ENCODE assay signal across 18 cellular contexts in the genomic region with DNA sequence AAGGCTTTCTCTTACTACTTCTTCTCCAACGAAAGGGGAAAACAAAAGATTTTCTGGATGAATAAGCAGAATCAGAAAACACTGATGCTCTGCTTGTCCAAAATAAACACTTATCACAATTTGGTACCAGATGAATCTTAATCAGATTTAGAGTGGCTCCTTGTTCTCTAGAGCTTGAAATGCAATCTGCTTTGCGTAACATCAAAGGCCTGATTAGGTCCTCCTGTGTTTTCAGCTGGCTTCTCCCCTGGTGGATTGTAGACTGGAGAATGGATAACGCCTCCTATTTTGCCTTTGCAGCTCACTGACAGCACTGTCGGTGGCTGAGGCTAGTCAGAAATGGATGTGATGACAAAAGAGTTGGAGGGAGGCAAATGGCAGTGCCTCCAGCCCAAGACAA.
DNase-seq lines count a peak whose midpoint lies in the region; ATAC-seq lines count a peak whose summit lies in the region.
"Had no signal": no experiment of that assay in that cellular context is flagged by ENCODE, and none has a peak within 500 bp of the region (broad histone marks: within the 10 kb centered on the region; RNA-seq: fewer than 3 reads in every experiment).

No MANE protein-coding gene starts in this region.

- H3K27ac ChIP-seq in caudate nucleus (ENCODE audit: low read depth, low read length) (peak overlapping the region; percentile 32), temporal lobe (ENCODE audit: low read depth, low read length) (peak overlapping the region; percentile 76)
- H3K27ac ChIP-seq: A549, HL-60, SK-N-MC had no signal

- DNase-seq in NCI-H2196 (lab: John Stamatoyannopoulos, UW; ENCODE audit: unreplicated experiment) (peak; percentile 4), NCI-H2196 treated with DMSO at 0.1 percent for 48 hours (lab: John Stamatoyannopoulos, UW; ENCODE audit: unreplicated experiment) (no peak), NCI-H510A treated with DMSO at 0.1 percent for 48 hours (lab: John Stamatoyannopoulos, UW) (peak; percentile 50), caudate nucleus (lab: John Stamatoyannopoulos, UW) (no peak), iPS-NIHi7 (ENCODE audit: extremely low spot score) (no peak)
- DNase-seq in stimulated activated CD4-positive, alpha-beta T cell treated with anti-CD3 and anti-CD28 coated beads, Interleukin-12 subunit alpha, Interleukin-12 subunit beta, amount 100 ng/mL, for 4 hours = no peak
- DNase-seq: C1 segment of cervical spinal cord, EL, GOT3, NCI-H2081 treated with DMSO at 0.1 percent for 48 hours, NCI-H774, T-helper 1 cell had no signal

- ATAC-seq in HG03457 (IDR thresholded peaks at IDR 0.05; ENCODE audit: unreplicated experiment) = no peak
- ATAC-seq: A549, Panc1 had no signal

Comparison
In these comparisons a context has a peak if more than half of its experiments do, and no peak if none do; other contexts are left out.
1. DNase-seq: peak in NCI-H2196 (single experiment) and NCI-H510A treated with DMSO at 0.1 percent for 48 hours (single experiment); none in NCI-H2196 treated with DMSO at 0.1 percent for 48 hours (single experiment), caudate nucleus (0 of 61), iPS-NIHi7 (single experiment) and stimulated activated CD4-positive, alpha-beta T cell treated with anti-CD3 and anti-CD28 coated beads, Interleukin-12 subunit alpha, Interleukin-12 subunit beta, amount 100 ng/mL, for 4 hours (single experiment).